2 cellular contexts compared by ENCODE assay signal in the genomic region with DNA sequence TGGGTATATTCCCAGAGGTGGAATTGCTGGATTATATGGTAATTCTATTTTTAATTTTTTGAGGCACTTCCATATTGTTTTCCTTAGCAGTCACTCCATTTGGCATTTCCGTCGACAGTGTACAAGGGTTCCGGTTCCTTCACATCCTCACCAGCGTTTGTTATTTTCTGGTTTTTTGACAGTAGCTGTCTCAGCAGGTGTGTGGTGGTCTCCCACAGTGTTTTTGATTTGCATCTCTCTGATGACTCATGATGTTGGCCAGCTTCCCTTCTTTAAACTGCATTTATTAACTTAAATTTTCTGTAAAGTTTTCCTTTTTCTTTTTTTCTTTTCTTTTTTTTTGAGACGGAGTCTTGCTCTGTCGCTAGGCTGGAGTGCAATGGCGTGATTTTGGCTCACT.
A peak's percentile ranks its signal among the peaks of the same experiment; 100 is the strongest.
TF ChIP-seq lines count a peak whose summit lies in the region.

No MANE protein-coding gene starts in this region.

TF ChIP-seq in IMR-90, 13 proteins besides CTCF, POLR2A, EP300 and RAD21:
- TF ChIP-seq, protein P1, sequence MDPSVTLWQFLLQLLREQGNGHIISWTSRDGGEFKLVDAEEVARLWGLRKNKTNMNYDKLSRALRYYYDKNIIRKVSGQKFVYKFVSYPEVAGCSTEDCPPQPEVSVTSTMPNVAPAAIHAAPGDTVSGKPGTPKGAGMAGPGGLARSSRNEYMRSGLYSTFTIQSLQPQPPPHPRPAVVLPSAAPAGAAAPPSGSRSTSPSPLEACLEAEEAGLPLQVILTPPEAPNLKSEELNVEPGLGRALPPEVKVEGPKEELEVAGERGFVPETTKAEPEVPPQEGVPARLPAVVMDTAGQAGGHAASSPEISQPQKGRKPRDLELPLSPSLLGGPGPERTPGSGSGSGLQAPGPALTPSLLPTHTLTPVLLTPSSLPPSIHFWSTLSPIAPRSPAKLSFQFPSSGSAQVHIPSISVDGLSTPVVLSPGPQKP (IDR thresholded peaks at IDR 0.05; ENCODE audit: borderline replicate concordance, low read depth, low read length), result no peak
- TF ChIP-seq FOS (IDR thresholded peaks at IDR 0.05; ENCODE audit: low read depth, low read length) (0 out of 2 replicates have a peak, but pooled peaks have one; percentile 9), CHD1 (IDR thresholded peaks at IDR 0.05; ENCODE audit: low read depth, low read length) (no peak), MAFK (IDR thresholded peaks at IDR 0.05; ENCODE audit: low read depth, low read length) (no peak)
- TF ChIP-seq, protein P2, sequence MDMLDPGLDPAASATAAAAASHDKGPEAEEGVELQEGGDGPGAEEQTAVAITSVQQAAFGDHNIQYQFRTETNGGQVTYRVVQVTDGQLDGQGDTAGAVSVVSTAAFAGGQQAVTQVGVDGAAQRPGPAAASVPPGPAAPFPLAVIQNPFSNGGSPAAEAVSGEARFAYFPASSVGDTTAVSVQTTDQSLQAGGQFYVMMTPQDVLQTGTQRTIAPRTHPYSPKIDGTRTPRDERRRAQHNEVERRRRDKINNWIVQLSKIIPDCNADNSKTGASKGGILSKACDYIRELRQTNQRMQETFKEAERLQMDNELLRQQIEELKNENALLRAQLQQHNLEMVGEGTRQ (IDR thresholded peaks at IDR 0.05; ENCODE audit: low read depth, low read length), result no peak

TF ChIP-seq in HepG2, 621 proteins besides CTCF, POLR2A, EP300 and RAD21:
- TF ChIP-seq KDM5B (CRISPR knock-in tag; IDR thresholded peaks at IDR 0.05; ENCODE audit: borderline replicate concordance) (no peak), ZNF777 (CRISPR knock-in tag; IDR thresholded peaks at IDR 0.05) (no peak), ZNF430 (CRISPR knock-in tag; IDR thresholded peaks at IDR 0.05) (no peak), ZBTB20 (CRISPR knock-in tag; IDR thresholded peaks at IDR 0.05; ENCODE audit: borderline replicate concordance, low read depth) (no peak), NFE2L1 (CRISPR knock-in tag; IDR thresholded peaks at IDR 0.05; ENCODE audit: borderline replicate concordance) (no peak), PATZ1 (CRISPR knock-in tag; IDR thresholded peaks at IDR 0.05) (no peak), ATF6 (CRISPR knock-in tag; conservative IDR thresholded peaks at IDR 0.05) (no peak), CREB3 (CRISPR knock-in tag; IDR thresholded peaks at IDR 0.05) (no peak), DZIP1 (CRISPR knock-in tag; IDR thresholded peaks at IDR 0.05) (no peak), ZNF33A (CRISPR knock-in tag; IDR thresholded peaks at IDR 0.05; ENCODE audit: borderline replicate concordance) (no peak), ZNF577 (CRISPR knock-in tag; IDR thresholded peaks at IDR 0.05; ENCODE audit: borderline replicate concordance, low read depth) (no peak), CCDC6 (CRISPR knock-in tag; IDR thresholded peaks at IDR 0.05) (no peak), YEATS2 (CRISPR knock-in tag; IDR thresholded peaks at IDR 0.05; ENCODE audit: borderline replicate concordance) (no peak), SIX1 (CRISPR knock-in tag; IDR thresholded peaks at IDR 0.05; ENCODE audit: borderline replicate concordance) (no peak), ZHX1 (CRISPR knock-in tag; IDR thresholded peaks at IDR 0.05; ENCODE audit: low read depth) (no peak), FOXK2 (IDR thresholded peaks at IDR 0.05) (no peak), STAG1 (CRISPR knock-in tag; IDR thresholded peaks at IDR 0.05) (no peak), SIN3B (IDR thresholded peaks at IDR 0.05; ENCODE audit: low read length) (no peak)
- TF ChIP-seq, protein P3, sequence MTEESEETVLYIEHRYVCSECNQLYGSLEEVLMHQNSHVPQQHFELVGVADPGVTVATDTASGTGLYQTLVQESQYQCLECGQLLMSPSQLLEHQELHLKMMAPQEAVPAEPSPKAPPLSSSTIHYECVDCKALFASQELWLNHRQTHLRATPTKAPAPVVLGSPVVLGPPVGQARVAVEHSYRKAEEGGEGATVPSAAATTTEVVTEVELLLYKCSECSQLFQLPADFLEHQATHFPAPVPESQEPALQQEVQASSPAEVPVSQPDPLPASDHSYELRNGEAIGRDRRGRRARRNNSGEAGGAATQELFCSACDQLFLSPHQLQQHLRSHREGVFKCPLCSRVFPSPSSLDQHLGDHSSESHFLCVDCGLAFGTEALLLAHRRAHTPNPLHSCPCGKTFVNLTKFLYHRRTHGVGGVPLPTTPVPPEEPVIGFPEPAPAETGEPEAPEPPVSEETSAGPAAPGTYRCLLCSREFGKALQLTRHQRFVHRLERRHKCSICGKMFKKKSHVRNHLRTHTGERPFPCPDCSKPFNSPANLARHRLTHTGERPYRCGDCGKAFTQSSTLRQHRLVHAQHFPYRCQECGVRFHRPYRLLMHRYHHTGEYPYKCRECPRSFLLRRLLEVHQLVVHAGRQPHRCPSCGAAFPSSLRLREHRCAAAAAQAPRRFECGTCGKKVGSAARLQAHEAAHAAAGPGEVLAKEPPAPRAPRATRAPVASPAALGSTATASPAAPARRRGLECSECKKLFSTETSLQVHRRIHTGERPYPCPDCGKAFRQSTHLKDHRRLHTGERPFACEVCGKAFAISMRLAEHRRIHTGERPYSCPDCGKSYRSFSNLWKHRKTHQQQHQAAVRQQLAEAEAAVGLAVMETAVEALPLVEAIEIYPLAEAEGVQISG (CRISPR knock-in tag; IDR thresholded peaks at IDR 0.05), result no peak
- TF ChIP-seq, protein P4, sequence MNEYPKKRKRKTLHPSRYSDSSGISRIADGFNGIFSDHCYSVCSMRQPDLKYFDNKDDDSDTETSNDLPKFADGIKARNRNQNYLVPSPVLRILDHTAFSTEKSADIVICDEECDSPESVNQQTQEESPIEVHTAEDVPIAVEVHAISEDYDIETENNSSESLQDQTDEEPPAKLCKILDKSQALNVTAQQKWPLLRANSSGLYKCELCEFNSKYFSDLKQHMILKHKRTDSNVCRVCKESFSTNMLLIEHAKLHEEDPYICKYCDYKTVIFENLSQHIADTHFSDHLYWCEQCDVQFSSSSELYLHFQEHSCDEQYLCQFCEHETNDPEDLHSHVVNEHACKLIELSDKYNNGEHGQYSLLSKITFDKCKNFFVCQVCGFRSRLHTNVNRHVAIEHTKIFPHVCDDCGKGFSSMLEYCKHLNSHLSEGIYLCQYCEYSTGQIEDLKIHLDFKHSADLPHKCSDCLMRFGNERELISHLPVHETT (CRISPR knock-in tag; conservative IDR thresholded peaks at IDR 0.05), result no peak
